21 cellular contexts compared by ENCODE assay signal in genomic region chr3:153330891-153331290, GRCh38.
"Had no signal": no experiment of that assay in that cellular context is flagged by ENCODE, and none has a peak within 500 bp of the region (broad histone marks: within the 10 kb centered on the region; RNA-seq: fewer than 3 reads in every experiment).

No MANE protein-coding gene starts in this region.

- H3K9me3 Mint-ChIP-seq: activated T-helper 17 cell treated with anti-CD3 and anti-CD28 coated beads, Interleukin-2, amount 50 U/mL, for 72 hours; central memory CD8-positive, alpha-beta T cell had no signal

- H3K36me3 ChIP-seq: heart left ventricle, left lung, right atrium auricular region, thoracic aorta, upper lobe of right lung had no signal

- H3K27ac Mint-ChIP-seq: activated naive CD4-positive, alpha-beta T cell treated with anti-CD3 and anti-CD28 coated beads, Interleukin-2, amount 50 U/mL, for 72 hours; activated T-cell treated with anti-CD3 and anti-CD28 coated beads, Interleukin-2, amount 50 U/mL, for 24 hours; activated T-helper 17 cell treated with anti-CD3 and anti-CD28 coated beads, Interleukin-2, amount 50 U/mL, for 72 hours; natural killer cell treated with Interleukin-12 subunit alpha and Interleukin-12 subunit beta and Interleukin-15 and Interleukin-18, amount 100 ng/mL, for 72 hours had no signal

- H3K27ac ChIP-seq: heart left ventricle, left lung, psoas muscle, right atrium auricular region, thoracic aorta, upper lobe of right lung had no signal

- H3K4me3 Mint-ChIP-seq: activated T-cell treated with anti-CD3 and anti-CD28 coated beads, Interleukin-2, amount 50 U/mL, for 24 hours; activated T-helper 17 cell treated with anti-CD3 and anti-CD28 coated beads, Interleukin-2, amount 50 U/mL, for 72 hours; central memory CD8-positive, alpha-beta T cell; natural killer cell treated with Interleukin-12 subunit alpha and Interleukin-12 subunit beta and Interleukin-15 and Interleukin-18, amount 100 ng/mL, for 72 hours had no signal

- H3K36me3 Mint-ChIP-seq: natural killer cell treated with Interleukin-12 subunit alpha and Interleukin-12 subunit beta and Interleukin-15 and Interleukin-18, amount 100 ng/mL, for 72 hours had no signal

- H3K27me3 Mint-ChIP-seq: activated T-cell treated with anti-CD3 and anti-CD28 coated beads, Interleukin-2, amount 50 U/mL, for 24 hours; central memory CD8-positive, alpha-beta T cell; natural killer cell treated with Interleukin-12 subunit alpha and Interleukin-12 subunit beta and Interleukin-15 and Interleukin-18, amount 100 ng/mL, for 72 hours had no signal

- H3K9me3 ChIP-seq: heart left ventricle, left lung, psoas muscle, right atrium auricular region, thoracic aorta, upper lobe of right lung had no signal

- H3K4me3 ChIP-seq: heart left ventricle, left lung, psoas muscle, right atrium auricular region, thoracic aorta, upper lobe of right lung had no signal

- DNase-seq: activated CD4-positive, alpha-beta T cell treated with anti-CD3 and anti-CD28 coated beads for 1 hour; activated CD8-positive, alpha-beta memory T cell treated with anti-CD3 and anti-CD28 coated beads for 24 hours; activated CD8-positive, alpha-beta memory T cell treated with anti-CD3 and anti-CD28 coated beads, Interleukin-2, amount 50 U/mL, for 4 hours; activated T-cell treated with anti-CD3 and anti-CD28 coated beads, Interleukin-2, amount 50 U/mL, for 24 hours; aorta; effector memory CD4-positive, alpha-beta T cell; heart left ventricle; left lung; psoas muscle; stimulated activated CD4-positive, alpha-beta T cell treated with anti-CD3 and anti-CD28 coated beads, Interleukin-4, amount 100 ng/mL, for 24 hours; stimulated activated naive CD4-positive, alpha-beta T cell treated with Interleukin-2 at 50 U/mL for 16 hours; T-helper 1 cell; T-helper 9 cell; upper lobe of right lung had no signal

- ATAC-seq: activated naive CD4-positive, alpha-beta T cell treated with anti-CD3 and anti-CD28 coated beads, Interleukin-2, amount 50 U/mL, for 72 hours; activated T-helper 17 cell treated with anti-CD3 and anti-CD28 coated beads, Interleukin-2, amount 50 U/mL, for 72 hours; esophagus mucosa; heart left ventricle; left lung; natural killer cell treated with Interleukin-12 subunit alpha and Interleukin-12 subunit beta and Interleukin-15 and Interleukin-18, amount 100 ng/mL, for 72 hours; psoas muscle; upper lobe of right lung had no signal

- H3K27me3 ChIP-seq: heart left ventricle, left lung, right atrium auricular region, upper lobe of right lung had no signal

- H3K4me1 ChIP-seq: heart left ventricle, left lung, psoas muscle, right atrium auricular region, upper lobe of right lung had no signal
